Comparison of ENCODE assay signal across 9 cellular contexts in genomic region chr16:46859719-46860152, GRCh38. TPM values are rescaled to one million over a fixed set of nuclear protein-coding genes. Genes with fewer than 3 reads are reported as not detected.
A peak's percentile ranks its signal among the peaks of the same experiment; 100 is the strongest.
DNase-seq lines count a peak whose midpoint lies in the region; ATAC-seq and TF ChIP-seq lines count a peak whose summit lies in the region.
"Had no signal": no experiment of that assay in that cellular context is flagged by ENCODE, and none has a peak within 500 bp of the region (broad histone marks: within the 10 kb centered on the region; RNA-seq: fewer than 3 reads in every experiment).

No MANE protein-coding gene starts in this region.

- DNase-seq in AG09309 (ENCODE audit: low read depth) (peak; percentile 52), HT-29 (ENCODE audit: low spot score) (peak; percentile 55), adrenal gland (peak; percentile 58 to 88 (median 83)), mesendoderm (peak; percentile 44), pons (ENCODE audit: low spot score) (no peak), left lobe of liver (ENCODE audit: low spot score) (no peak)
- DNase-seq: left cardiac atrium had no signal

- TF ChIP-seq POLR2A in adrenal gland (IDR thresholded peaks at IDR 0.05): no peak

- no peak overlapping the region for H2BK5ac ChIP-seq in mesendoderm (ENCODE audit: low read length)

- H3K4me1 ChIP-seq in adrenal gland (replicated peaks in 1 of 2) (no peaks in the 10 kb centered on the region), mesendoderm (ENCODE audit: control insufficient read depth, low read depth, low read length) (no peaks in the 10 kb centered on the region)

- H3K36me3 ChIP-seq in adrenal gland (replicated peaks in 1 of 2): no peaks in the 10 kb centered on the region
- H3K36me3 ChIP-seq in mesendoderm (ENCODE audit: control insufficient read depth, insufficient read depth, low read length): no peaks in the 10 kb centered on the region

- no peak overlapping the region for H2BK120ac ChIP-seq in mesendoderm (ENCODE audit: low read depth, low read length)

- ATAC-seq in GM21576 (IDR thresholded peaks at IDR 0.05; ENCODE audit: unreplicated experiment) (no peak), GM19463 (IDR thresholded peaks at IDR 0.05; ENCODE audit: unreplicated experiment) (no peak), left lobe of liver (no peak)

- no peak overlapping the region for H2BK15ac ChIP-seq in mesendoderm (replicated peaks; ENCODE audit: low read depth)

- no peak overlapping the region for H3K23ac ChIP-seq in mesendoderm (ENCODE audit: low read length)

- H3K4me3 ChIP-seq in AG09309 (ENCODE audit: control insufficient read depth, low read depth, low read length): no peak overlapping the region
- H3K4me3 ChIP-seq in adrenal gland: no peak overlapping the region
- H3K4me3 ChIP-seq in mesendoderm (ENCODE audit: low read length): no peak overlapping the region

- H3K9me3 ChIP-seq in adrenal gland (replicated peaks in 1 of 3): no peaks in the 10 kb centered on the region

- intact Hi-C loops in adrenal gland (cut with DNase I): loop anchor here in 1 of 2 donors (10.0 kb wide), 1 partner anchor 1305 kb away; no protein-coding TSS in a partner anchor

- H3K79me2 ChIP-seq in mesendoderm (ENCODE audit: control insufficient read depth, insufficient read depth, low read length): no peaks in the 10 kb centered on the region

- H2AK5ac ChIP-seq in mesendoderm (ENCODE audit: low read length): no peak overlapping the region

- H3K9ac ChIP-seq in mesendoderm (ENCODE audit: low read length): no peak overlapping the region

- no peak overlapping the region for H3K56ac ChIP-seq in mesendoderm (ENCODE audit: low read length)

- H3K18ac ChIP-seq in mesendoderm (ENCODE audit: low read length): no peak overlapping the region

- no peak overlapping the region for H3K4ac ChIP-seq in mesendoderm (ENCODE audit: low read depth, low read length)

- WGBS in adrenal gland, 4 donors: 39 to 46% (median 41%) methylated on average over 5 of the region's 5 CpGs
- no CpG with 5 or more reads among the region's 5 CpGs for WGBS in mesendoderm (ENCODE audit: extremely low coverage, insufficient coverage, low lambda C conversion rate)

- H3K79me1 ChIP-seq in mesendoderm (ENCODE audit: low read length): no peaks in the 10 kb centered on the region

- no peak overlapping the region for H4K5ac ChIP-seq in mesendoderm (ENCODE audit: low read length)

- no peak overlapping the region for H3K4me2 ChIP-seq in mesendoderm (ENCODE audit: low read length)

- H4K8ac ChIP-seq in mesendoderm (ENCODE audit: low read depth, low read length): no peak overlapping the region

- peak overlapping the region in 2 of 5 donors; percentile 23 to 26 for H3K27ac ChIP-seq in adrenal gland
- H3K27ac ChIP-seq in mesendoderm (ENCODE audit: low read depth, low read length): no peak overlapping the region

- no peaks in the 10 kb centered on the region for H3K27me3 ChIP-seq in adrenal gland
- no peaks in the 10 kb centered on the region for H3K27me3 ChIP-seq in mesendoderm (ENCODE audit: insufficient read depth, low read length, poor library complexity)

- TF ChIP-seq CTCF in AG09309 (IDR thresholded peaks at IDR 0.05; ENCODE audit: control insufficient read depth, insufficient read depth, low read depth, low read length, missing control alignments) (no peak), adrenal gland (IDR thresholded peaks at IDR 0.05) (no peak)

RNA-seq across cellular contexts. Expression of gene GPT2, which starts 24.4 kb away (rescaled TPM):
- 77.0 and 89.0 TPM in 2 replicates for total RNA-seq in HT-29 (2014; rRNA removed; shearing (Covaris generic))
- total RNA-seq in adrenal gland: 10 to 100 TPM; 15.1 to 70.8 (median 25.5) TPM
- polyA plus RNA-seq in adrenal gland: 10 to 100 TPM; 10.9 to 15.9 (median 14.9) TPM
- polyA plus RNA-seq in mesendoderm (2013, experiment 1 of 2): 30.6 TPM
- 32.9 TPM for polyA plus RNA-seq in mesendoderm (2013, experiment 2 of 2)
- total RNA-seq in left lobe of liver: 84.6 TPM

RNA-seq across cellular contexts. Expression of gene C16orf87, which starts 28.8 kb away (rescaled TPM):
- 3.1 and 3.6 TPM in 2 replicates for total RNA-seq in HT-29 (2014; rRNA removed; shearing (Covaris generic))
- total RNA-seq in adrenal gland (10 to 100 TPM in 1 of 8 donors, 1 to 10 TPM in 7; 5.6 to 10.4 (median 7.8) TPM), left lobe of liver (5.2 TPM)
- polyA plus RNA-seq in adrenal gland: 10 to 100 TPM in 1 of 3 donors, 1 to 10 TPM in 2; 2.3 to 14.4 (median 5.0) TPM
- polyA plus RNA-seq in mesendoderm (2013, experiment 1 of 2): 19.7 TPM
- 19.1 TPM for polyA plus RNA-seq in mesendoderm (2013, experiment 2 of 2)

Comparison
In these comparisons a context has a peak if more than half of its experiments do, and no peak if none do; other contexts are left out.
1. DNase-seq: peak in AG09309 (single experiment), HT-29 (single experiment), adrenal gland (7 of 7) and mesendoderm (single experiment); none in pons (single experiment) and left lobe of liver (single experiment).